In genomic region chr20:40991181-40991889, GRCh38 we compare ENCODE assay signal across 8 cellular contexts. TPM values are rescaled to one million over a fixed set of nuclear protein-coding genes. Genes with fewer than 3 reads are reported as not detected.
DNase-seq lines count a peak whose midpoint lies in the region; ATAC-seq and TF ChIP-seq lines count a peak whose summit lies in the region.

No MANE protein-coding gene starts in this region.

- H3K4me1 Mint-ChIP-seq in activated naive CD8-positive, alpha-beta T cell treated with anti-CD3 and anti-CD28 coated beads for 36 hours = peaks cover 27% of the 10 kb centered on the region

- no peaks in the 10 kb centered on the region for H3K36me3 Mint-ChIP-seq in activated naive CD8-positive, alpha-beta T cell treated with anti-CD3 and anti-CD28 coated beads for 36 hours

- TF ChIP-seq CTCF in neutrophil (IDR thresholded peaks at IDR 0.05) = peak; percentile 22

- peak; percentile 93 for ATAC-seq in GM21723 (IDR thresholded peaks at IDR 0.05; ENCODE audit: unreplicated experiment)

- no peaks in the 10 kb centered on the region for H3K9me3 Mint-ChIP-seq in activated naive CD8-positive, alpha-beta T cell treated with anti-CD3 and anti-CD28 coated beads for 36 hours

- peak overlapping the region; percentile 77 for H3K27ac Mint-ChIP-seq in activated naive CD8-positive, alpha-beta T cell treated with anti-CD3 and anti-CD28 coated beads for 36 hours

- H3K27me3 ChIP-seq in neutrophil = peaks cover 5% of the 10 kb centered on the region

- H3K4me1 ChIP-seq in neutrophil (ENCODE audit: control insufficient read depth in 1 of 2, insufficient read depth in 1 of 2, low read depth in 1 of 2, low read length in 1 of 2) = peaks cover 17 to 27% of the 10 kb centered on the region in 2 experiments

- peak overlapping the region in 1 of 2 experiments; percentile 40 for H3K4me3 ChIP-seq in neutrophil (ENCODE audit: low read depth in 1 of 2, low read length in 1 of 2)

- no peaks in the 10 kb centered on the region for H3K36me3 ChIP-seq in neutrophil

- H3K27me3 Mint-ChIP-seq in activated naive CD8-positive, alpha-beta T cell treated with anti-CD3 and anti-CD28 coated beads for 36 hours = no peaks in the 10 kb centered on the region

- no peaks in the 10 kb centered on the region for H3K9me3 ChIP-seq in neutrophil

- H3K27ac ChIP-seq in neutrophil = peak overlapping the region; percentile 93

- no peak overlapping the region for H3K4me3 Mint-ChIP-seq in activated naive CD8-positive, alpha-beta T cell treated with anti-CD3 and anti-CD28 coated beads for 36 hours

- DNase-seq in activated CD4-positive, alpha-beta T cell treated with anti-CD3 and anti-CD28 coated beads for 48 hours = peak; percentile 15
- DNase-seq in activated CD4-positive, alpha-beta T cell treated with anti-CD3 and anti-CD28 coated beads, Interleukin-2, amount 50 U/mL, for 1 hour = no peak
- DNase-seq in KG1 (lab: John Stamatoyannopoulos, UW) = peak; percentile 94
- peak; percentile 14 for DNase-seq in activated naive CD8-positive, alpha-beta T cell treated with anti-CD3 and anti-CD28 coated beads for 36 hours
- no peak for DNase-seq in NCI-H1105 (lab: John Stamatoyannopoulos, UW)
- DNase-seq in NCI-H1930 (lab: John Stamatoyannopoulos, UW) = no peak

RNA-seq across cellular contexts. Expression of gene TOP1, which starts 37.3 kb away (rescaled TPM):
- 100 to 1,000 TPM in 1 of 2 experiments, 10 to 100 TPM in 1; 99.6 to 102 TPM for total RNA-seq in activated naive CD8-positive, alpha-beta T cell treated with anti-CD3 and anti-CD28 coated beads for 36 hours

Comparison
In these comparisons a context has a peak if more than half of its experiments do, and no peak if none do; other contexts are left out.
1. DNase-seq: peak in activated CD4-positive, alpha-beta T cell treated with anti-CD3 and anti-CD28 coated beads for 48 hours (single experiment), KG1 (single experiment) and activated naive CD8-positive, alpha-beta T cell treated with anti-CD3 and anti-CD28 coated beads for 36 hours (single experiment); none in activated CD4-positive, alpha-beta T cell treated with anti-CD3 and anti-CD28 coated beads, Interleukin-2, amount 50 U/mL, for 1 hour (single experiment), NCI-H1105 (single experiment) and NCI-H1930 (0 of 2).